11 cellular contexts compared by ENCODE assay signal in the genomic region with DNA sequence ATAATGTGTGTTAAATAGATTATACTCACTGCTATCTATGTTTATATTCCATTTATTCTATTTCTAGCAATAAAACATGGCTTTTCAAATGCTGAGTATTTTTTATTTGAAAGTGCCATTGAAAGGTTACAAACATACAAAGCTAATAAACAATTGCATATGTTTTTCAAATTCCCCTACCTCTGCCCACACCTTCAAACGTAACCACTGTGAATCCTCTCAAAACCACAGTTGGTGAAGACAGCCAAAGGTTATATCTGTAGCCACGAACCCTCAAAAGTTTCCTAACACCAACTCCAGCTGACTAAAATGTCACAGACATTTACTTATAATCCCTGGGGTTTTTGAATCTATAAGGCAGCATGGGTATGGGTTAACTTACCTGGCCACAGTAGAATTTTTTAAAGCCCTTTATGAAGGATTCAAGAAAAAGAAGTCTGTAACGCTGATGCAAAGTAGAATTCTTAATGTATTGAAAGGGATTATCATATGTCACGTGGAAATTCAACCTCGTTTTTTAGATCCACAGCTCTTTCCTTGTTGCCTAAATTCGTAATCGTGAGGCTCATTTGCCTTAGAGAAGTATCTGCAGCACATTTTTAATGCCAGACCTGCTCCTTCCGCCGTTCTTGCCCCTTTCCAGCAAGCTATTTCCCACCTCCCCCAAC.
DNase-seq lines count a peak whose midpoint lies in the region; ATAC-seq and TF ChIP-seq lines count a peak whose summit lies in the region.
"Had no signal": no experiment of that assay in that cellular context is flagged by ENCODE, and none has a peak within 500 bp of the region (broad histone marks: within the 10 kb centered on the region; RNA-seq: fewer than 3 reads in every experiment).

No MANE protein-coding gene starts in this region.

- ATAC-seq in HG02970 (IDR thresholded peaks at IDR 0.05; ENCODE audit: low FRiP score, unreplicated experiment) (peak; percentile 41), body of pancreas (no peak), left lobe of liver (no peak)
- ATAC-seq: CD8-positive, alpha-beta T cell had no signal

- H3K9me3 ChIP-seq in BLaER1 (peaks cover 30% of the 10 kb centered on the region; the same call in 1 of the 2 replicates), body of pancreas (no peaks in the 10 kb centered on the region)

- H4K20me1 ChIP-seq in BLaER1, result no peaks in the 10 kb centered on the region

- H3K27ac ChIP-seq in BLaER1 (peak overlapping the region; percentile 83), body of pancreas (no peak overlapping the region)

- TF ChIP-seq CTCF in body of pancreas (IDR thresholded peaks at IDR 0.05), result no peak

- peak overlapping the region; percentile 19 for H3K27ac Mint-ChIP-seq in T-helper 2 cell treated with Interferon-gamma antibody and Interleukin-4, amounts not matched to agents 5 μg/mL and 100 μg/mL, for 36 hours
- H3K27ac Mint-ChIP-seq: CD8-positive, alpha-beta T cell had no signal

- TF ChIP-seq POLR2A in GM19193 (IDR thresholded peaks at IDR 0.05; ENCODE audit: extremely low read depth, insufficient read depth, insufficient read length) (peak; percentile 34), body of pancreas (IDR thresholded peaks at IDR 0.05) (no peak)

- intact Hi-C loops in body of pancreas (cut with DNase I), result no loop called here

- H3K27me3 Mint-ChIP-seq in T-helper 2 cell treated with Interferon-gamma antibody and Interleukin-4, amounts not matched to agents 5 μg/mL and 100 μg/mL, for 36 hours (ENCODE audit: low read depth), result peaks cover 26% of the 10 kb centered on the region

- peak overlapping the region; percentile 67 for H3K9ac ChIP-seq in BLaER1

- H3K4me3 ChIP-seq in BLaER1, result peak overlapping the region; percentile 57
- no peak overlapping the region for H3K4me3 ChIP-seq in body of pancreas

- no peaks in the 10 kb centered on the region for H3K27me3 ChIP-seq in BLaER1
- no peaks in the 10 kb centered on the region for H3K27me3 ChIP-seq in body of pancreas

- peaks cover 6% of the 10 kb centered on the region; the same call in 1 of the 2 replicates for H3K36me3 ChIP-seq in BLaER1
- no peaks in the 10 kb centered on the region for H3K36me3 ChIP-seq in body of pancreas (replicated peaks in 1 of 2; ENCODE audit: insufficient read depth in 1 of 2, low read depth in 2 of 2)

- H3K9me3 Mint-ChIP-seq in T-helper 2 cell treated with Interferon-gamma antibody and Interleukin-4, amounts not matched to agents 5 μg/mL and 100 μg/mL, for 36 hours, result no peaks in the 10 kb centered on the region
- H3K9me3 Mint-ChIP-seq: CD8-positive, alpha-beta T cell had no signal

- peak overlapping the region; percentile 93 for H3K4me2 ChIP-seq in BLaER1

- peak; percentile 69 for DNase-seq in T-helper 2 cell treated with Interferon-gamma antibody and Interleukin-4, amounts not matched to agents 5 μg/mL and 100 μg/mL, for 36 hours (ENCODE audit: low spot score)
- DNase-seq in DMS53 treated with DMSO at 0.1 percent for 48 hours (lab: John Stamatoyannopoulos, UW; ENCODE audit: unreplicated experiment), result no peak
- no peak for DNase-seq in body of pancreas
- no peak for DNase-seq in NCI-H2107 treated with DMSO at 0.1 percent for 48 hours (lab: John Stamatoyannopoulos, UW; ENCODE audit: unreplicated experiment)
- no peak for DNase-seq in left lobe of liver (ENCODE audit: low spot score)
- DNase-seq: CD8-positive, alpha-beta T cell; islet precursor cell had no signal

- peak overlapping the region; percentile 70 for H3K4me3 Mint-ChIP-seq in T-helper 2 cell treated with Interferon-gamma antibody and Interleukin-4, amounts not matched to agents 5 μg/mL and 100 μg/mL, for 36 hours
- H3K4me3 Mint-ChIP-seq: CD8-positive, alpha-beta T cell; central memory CD8-positive, alpha-beta T cell had no signal

- 62 to 75% methylated on average over 9 of the region's 9 CpGs for WGBS in body of pancreas, 2 donors

- H3K36me3 Mint-ChIP-seq in T-helper 2 cell treated with Interferon-gamma antibody and Interleukin-4, amounts not matched to agents 5 μg/mL and 100 μg/mL, for 36 hours (ENCODE audit: low read depth), result no peaks in the 10 kb centered on the region
- H3K36me3 Mint-ChIP-seq: CD8-positive, alpha-beta T cell had no signal

- H3K4me1 ChIP-seq in BLaER1 (peaks cover 60% of the 10 kb centered on the region), body of pancreas (no peaks in the 10 kb centered on the region)

- peaks cover 16% of the 10 kb centered on the region for H3K4me1 Mint-ChIP-seq in T-helper 2 cell treated with Interferon-gamma antibody and Interleukin-4, amounts not matched to agents 5 μg/mL and 100 μg/mL, for 36 hours (ENCODE audit: low read depth)
- H3K4me1 Mint-ChIP-seq: central memory CD8-positive, alpha-beta T cell had no signal
